1 cellular context compared by ENCODE assay signal in genomic region chr4:163492951-163493504, GRCh38.
TF ChIP-seq lines count a peak whose summit lies in the region.

No MANE protein-coding gene starts in this region.

TF ChIP-seq in GM23338, 12 proteins besides CTCF, POLR2A, EP300 and RAD21 (continued from another document):
- TF ChIP-seq ZNF462 (CRISPR knock-in tag; IDR thresholded peaks at IDR 0.05) (no peak), NANOG (IDR thresholded peaks at IDR 0.05; ENCODE audit: borderline replicate concordance) (no peak)
